Comparison of ENCODE assay signal across 8 cellular contexts in genomic region chr21:33916200-33916567, GRCh38. TPM values are rescaled to one million over a fixed set of nuclear protein-coding genes. Genes with fewer than 3 reads are reported as not detected.
DNase-seq lines count a peak whose midpoint lies in the region; ATAC-seq, FAIRE-seq and TF ChIP-seq lines count a peak whose summit lies in the region.

No MANE protein-coding gene starts in this region.

- peak overlapping the region; percentile 64 for H3K4me2 ChIP-seq in fibroblast of lung (ENCODE audit: extremely low read depth, insufficient read depth, low read length)

- peaks cover 20% of the 10 kb centered on the region for H3K79me2 ChIP-seq in fibroblast of lung (ENCODE audit: control insufficient read depth, insufficient read depth, low read length)

- peak overlapping the region; percentile 1 for H3K27ac ChIP-seq in fibroblast of lung (ENCODE audit: insufficient read depth, low read length)

- ATAC-seq in GM19025 (IDR thresholded peaks at IDR 0.05; ENCODE audit: low read depth, unreplicated experiment) (peak; percentile 5), HG02763 (IDR thresholded peaks at IDR 0.05; ENCODE audit: unreplicated experiment) (no peak), GM18870 (IDR thresholded peaks at IDR 0.05; ENCODE audit: unreplicated experiment) (no peak)

- no peak overlapping the region for H3K9ac ChIP-seq in fibroblast of lung (ENCODE audit: insufficient read depth, low read length)

- H3K36me3 ChIP-seq in fibroblast of lung (ENCODE audit: control insufficient read depth, insufficient read depth, low read length): peaks cover 5% of the 10 kb centered on the region

- no peaks in the 10 kb centered on the region for H3K9me3 ChIP-seq in fibroblast of lung (ENCODE audit: control insufficient read depth, insufficient read depth, low read depth, low read length)

- H3K4me3 ChIP-seq in fibroblast of lung (replicated peaks in 1 of 4; ENCODE audit: control extremely low read depth in 1 of 4, insufficient read depth in 1 of 4, low read depth in 3 of 4, low read length in 4 of 4) (peak overlapping the region; percentile 85 to 99 (median 94)), retinal pigment epithelial cell (ENCODE audit: low read length) (peak overlapping the region; percentile 99)

- TF ChIP-seq CTCF in fibroblast of lung (conservative IDR thresholded peaks at IDR 0.05 in 1 of 2, IDR thresholded peaks at IDR 0.05 in 1 of 2; ENCODE audit: low read depth in 1 of 2, low read length in 2 of 2) (no peak), retinal pigment epithelial cell (conservative IDR thresholded peaks at IDR 0.05; ENCODE audit: low read depth, low read length) (no peak)

- DNase-seq in OCI-M1 (lab: John Stamatoyannopoulos, UW): peak; percentile 51
- DNase-seq in fibroblast of lung (ENCODE audit: low read depth in 2 of 2): no peak
- no peak for DNase-seq in retinal pigment epithelial cell (ENCODE audit: low read depth)
- DNase-seq in H54 (ENCODE audit: insufficient read length, low spot score): no peak
- DNase-seq in effector CD8-positive, alpha-beta T cell (lab: John Stamatoyannopoulos, UW): no peak

- H4K20me1 ChIP-seq in fibroblast of lung (ENCODE audit: control insufficient read depth, extremely low read depth, insufficient read depth, low read length): no peaks in the 10 kb centered on the region

- no peak for FAIRE-seq in H54 (lab: Jason Lieb, UNC)

- peaks cover 3% of the 10 kb centered on the region for H3K4me1 ChIP-seq in fibroblast of lung (ENCODE audit: control insufficient read depth, extremely low read depth, insufficient read depth, low read length)

- H2AFZ ChIP-seq in fibroblast of lung (ENCODE audit: low read length): peak overlapping the region; percentile 84

- H3K27me3 ChIP-seq in fibroblast of lung (ENCODE audit: control insufficient read depth, insufficient read depth, low read length): no peaks in the 10 kb centered on the region

- no peak for TF ChIP-seq POLR2A in H54 (IDR thresholded peaks at IDR 0.05; ENCODE audit: low read depth, low read length)

RNA-seq across cellular contexts. Expression of gene ATP5PO, which starts 0.6 kb away (rescaled TPM):
- 152 and 154 TPM in 2 replicates for total RNA-seq in fibroblast of lung
- 259 and 277 TPM in 2 replicates for polyA plus RNA-seq in fibroblast of lung
- polyA plus RNA-seq in fibroblast of lung (2012): 229 and 268 TPM in 2 replicates
- polyA minus RNA-seq in fibroblast of lung (ENCODE audit: low replicate concordance): 47.5 and 52.2 TPM in 2 replicates
